ENCODE assay signal across 26 cellular contexts in genomic region chr21:42370894-42371654, GRCh38. TPM values are rescaled to one million over a fixed set of nuclear protein-coding genes. Genes with fewer than 3 reads are reported as not detected.
A peak's percentile ranks its signal among the peaks of the same experiment; 100 is the strongest.
DNase-seq lines count a peak whose midpoint lies in the region; ATAC-seq and TF ChIP-seq lines count a peak whose summit lies in the region.
"Had no signal": no experiment of that assay in that cellular context is flagged by ENCODE, and none has a peak within 500 bp of the region (broad histone marks: within the 10 kb centered on the region; RNA-seq: fewer than 3 reads in every experiment).

No MANE protein-coding gene starts in this region.

- no peak overlapping the region for H3K4me3 Mint-ChIP-seq in activated naive CD8-positive, alpha-beta T cell treated with anti-CD3 and anti-CD28 coated beads for 36 hours
- H3K4me3 Mint-ChIP-seq: activated CD4-positive, alpha-beta T cell treated with anti-CD3 and anti-CD28 coated beads, Interleukin-2, amount 10 ng/mL, durations not matched to agents 7 days and 5 days; T-helper 17 cell had no signal

- H3K27me3 Mint-ChIP-seq in activated naive CD8-positive, alpha-beta T cell treated with anti-CD3 and anti-CD28 coated beads for 36 hours, result no peaks in the 10 kb centered on the region
- H3K27me3 Mint-ChIP-seq: activated CD4-positive, alpha-beta T cell treated with anti-CD3 and anti-CD28 coated beads, Interleukin-2, amount 10 ng/mL, durations not matched to agents 7 days and 5 days had no signal

- intact Hi-C loops in mucosa of descending colon (cut with DNase I, micrococcal nuclease), result no loop called here
- intact Hi-C loops in upper lobe of right lung (cut with DNase I), result no loop called here

- no peak for ATAC-seq in activated naive CD4-positive, alpha-beta T cell treated with anti-CD3 and anti-CD28 coated beads, Interleukin-2, amount 50 U/mL, for 72 hours
- ATAC-seq in mucosa of descending colon (peak; percentile 16), upper lobe of right lung (no peak), HG02884 (IDR thresholded peaks at IDR 0.05; ENCODE audit: unreplicated experiment) (no peak)
- ATAC-seq: T-helper 17 cell had no signal

- H3K27ac ChIP-seq in upper lobe of right lung, result no peak overlapping the region
- H3K27ac ChIP-seq: C4-2B, epithelial cell of prostate, lower lobe of right lung, SK-N-MC, suprapubic skin had no signal

- H3K9me3 ChIP-seq in mucosa of descending colon, result no peaks in the 10 kb centered on the region
- H3K9me3 ChIP-seq in upper lobe of right lung, result no peaks in the 10 kb centered on the region
- H3K9me3 ChIP-seq: lower lobe of right lung, suprapubic skin had no signal

- H3K27ac Mint-ChIP-seq in activated naive CD4-positive, alpha-beta T cell treated with anti-CD3 and anti-CD28 coated beads, Interleukin-2, amount 50 U/mL, for 72 hours, result peak overlapping the region; percentile 79 to 87
- peak overlapping the region; percentile 52 for H3K27ac Mint-ChIP-seq in activated naive CD8-positive, alpha-beta T cell treated with anti-CD3 and anti-CD28 coated beads for 36 hours
- H3K27ac Mint-ChIP-seq: activated CD4-positive, alpha-beta T cell treated with anti-CD3 and anti-CD28 coated beads, Interleukin-2, amount 10 ng/mL, durations not matched to agents 7 days and 5 days; T-helper 17 cell had no signal

- H3K4me3 ChIP-seq in mucosa of descending colon (no peak overlapping the region), upper lobe of right lung (no peak overlapping the region)
- H3K4me3 ChIP-seq: lower lobe of right lung, SK-N-MC, suprapubic skin had no signal

- no peaks in the 10 kb centered on the region for H3K9me3 Mint-ChIP-seq in activated naive CD4-positive, alpha-beta T cell treated with anti-CD3 and anti-CD28 coated beads, Interleukin-2, amount 50 U/mL, for 72 hours
- no peaks in the 10 kb centered on the region for H3K9me3 Mint-ChIP-seq in activated naive CD8-positive, alpha-beta T cell treated with anti-CD3 and anti-CD28 coated beads for 36 hours
- H3K9me3 Mint-ChIP-seq: activated CD4-positive, alpha-beta T cell treated with anti-CD3 and anti-CD28 coated beads, Interleukin-2, amount 10 ng/mL, durations not matched to agents 7 days and 5 days had no signal

- TF ChIP-seq CTCF in mucosa of descending colon (IDR thresholded peaks at IDR 0.05) (no peak), upper lobe of right lung (IDR thresholded peaks at IDR 0.05) (no peak)

- H3K36me3 Mint-ChIP-seq in activated naive CD4-positive, alpha-beta T cell treated with anti-CD3 and anti-CD28 coated beads, Interleukin-2, amount 50 U/mL, for 72 hours, result peaks cover 0 to 8% of the 10 kb centered on the region in 2 donors
- peaks cover 35% of the 10 kb centered on the region for H3K36me3 Mint-ChIP-seq in activated naive CD8-positive, alpha-beta T cell treated with anti-CD3 and anti-CD28 coated beads for 36 hours

- H3K27me3 ChIP-seq in upper lobe of right lung, result no peaks in the 10 kb centered on the region

- no peak for DNase-seq in activated naive CD4-positive, alpha-beta T cell treated with anti-CD3 and anti-CD28 coated beads, Interleukin-2, amount 50 U/mL, for 72 hours (ENCODE audit: low spot score in 2 of 2)
- no peak for DNase-seq in activated naive CD4-positive, alpha-beta T cell treated with anti-CD3 and anti-CD28 coated beads, Interleukin-2, amount 50 U/mL, for 16 hours
- DNase-seq in activated naive CD8-positive, alpha-beta T cell treated with anti-CD3 and anti-CD28 coated beads for 36 hours, result no peak
- DNase-seq in mucosa of descending colon (peak in 2 of 3 donors; percentile 49 to 54), upper lobe of right lung (no peak), GOT3 (lab: John Stamatoyannopoulos, UW) (no peak)
- DNase-seq: activated CD4-positive, alpha-beta T cell treated with anti-CD3 and anti-CD28 coated beads, Interleukin-2, amount 10 ng/mL, durations not matched to agents 7 days and 5 days; activated naive CD4-positive, alpha-beta T cell treated with Interleukin-2 at 50 U/mL for 16 hours; central memory CD4-positive, alpha-beta T cell; EL; lower lobe of right lung; NCI-H1105 treated with DMSO at 0.1 percent for 48 hours; NCI-H2081 treated with DMSO at 0.1 percent for 48 hours; NCI-H345; NCI-H774; T-helper 17 cell had no signal

- peaks cover 27% of the 10 kb centered on the region for H3K4me1 Mint-ChIP-seq in activated naive CD8-positive, alpha-beta T cell treated with anti-CD3 and anti-CD28 coated beads for 36 hours

- H3K36me3 ChIP-seq in mucosa of descending colon (ENCODE audit: low read depth), result no peaks in the 10 kb centered on the region
- no peaks in the 10 kb centered on the region for H3K36me3 ChIP-seq in upper lobe of right lung
- H3K36me3 ChIP-seq: lower lobe of right lung, suprapubic skin had no signal

- H3K4me1 ChIP-seq in mucosa of descending colon (ENCODE audit: low read depth) (peaks cover 17% of the 10 kb centered on the region), upper lobe of right lung (no peaks in the 10 kb centered on the region)
- H3K4me1 ChIP-seq: lower lobe of right lung, suprapubic skin had no signal

RNA-seq across cellular contexts. Expression of gene TFF1, which starts 4.7 kb away (rescaled TPM):
- not detected for total RNA-seq in activated naive CD4-positive, alpha-beta T cell treated with anti-CD3 and anti-CD28 coated beads, Interleukin-2, amount 50 U/mL, for 72 hours
- total RNA-seq in activated naive CD8-positive, alpha-beta T cell treated with anti-CD3 and anti-CD28 coated beads for 36 hours, result not detected
- total RNA-seq in mucosa of descending colon (100 to 1,000 TPM in 1 of 3 donors, 10 to 100 TPM in 1, 1 to 10 TPM in 1; 6.0 to 206 (median 60.1) TPM), upper lobe of right lung (not detected)
- total RNA-seq: activated CD4-positive, alpha-beta T cell treated with anti-CD3 and anti-CD28 coated beads, Interleukin-2, amount 10 ng/mL, durations not matched to agents 7 days and 5 days; astrocyte; kidney epithelial cell; lower lobe of right lung; M059J; omental fat pad; skeletal muscle tissue; suprapubic skin; T-helper 17 cell had no signal

RNA-seq across cellular contexts. Expression of gene TFF2, which starts 20.3 kb away (rescaled TPM):
- not detected for total RNA-seq in activated naive CD4-positive, alpha-beta T cell treated with anti-CD3 and anti-CD28 coated beads, Interleukin-2, amount 50 U/mL, for 72 hours
- not detected for total RNA-seq in activated naive CD8-positive, alpha-beta T cell treated with anti-CD3 and anti-CD28 coated beads for 36 hours
- 1 to 10 TPM in 2 of 3 donors, not detected in 1; 1.1 to 1.7 TPM for total RNA-seq in mucosa of descending colon
- total RNA-seq in upper lobe of right lung, result not detected
- total RNA-seq: activated CD4-positive, alpha-beta T cell treated with anti-CD3 and anti-CD28 coated beads, Interleukin-2, amount 10 ng/mL, durations not matched to agents 7 days and 5 days; astrocyte; kidney epithelial cell; lower lobe of right lung; omental fat pad; skeletal muscle tissue; suprapubic skin; T-helper 17 cell had no signal

RNA-seq across cellular contexts. Expression of gene TMPRSS3, which starts 24.8 kb away (rescaled TPM):
- total RNA-seq in activated naive CD4-positive, alpha-beta T cell treated with anti-CD3 and anti-CD28 coated beads, Interleukin-2, amount 50 U/mL, for 72 hours, result 10 to 100 TPM in 1 of 2 donors, 1 to 10 TPM in 1; 9.8 to 68.6 TPM
- 10 to 100 TPM; 49.1 to 50.7 TPM for total RNA-seq in activated naive CD8-positive, alpha-beta T cell treated with anti-CD3 and anti-CD28 coated beads for 36 hours
- total RNA-seq in mucosa of descending colon (under 1 TPM; 0.35 to 0.72 (median 0.69) TPM), upper lobe of right lung (4.1 TPM)
- total RNA-seq: astrocyte, skeletal muscle tissue had no signal

RNA-seq across cellular contexts. Expression of gene UBASH3A, which starts 32.6 kb away (rescaled TPM):
- 10 to 100 TPM; 13.0 to 51.9 TPM for total RNA-seq in activated naive CD4-positive, alpha-beta T cell treated with anti-CD3 and anti-CD28 coated beads, Interleukin-2, amount 50 U/mL, for 72 hours
- 10 to 100 TPM; 38.9 to 41.1 TPM for total RNA-seq in activated naive CD8-positive, alpha-beta T cell treated with anti-CD3 and anti-CD28 coated beads for 36 hours
- 1 to 10 TPM in 2 of 3 donors, under 1 TPM in 1; 0.60 to 2.5 (median 1.8) TPM for total RNA-seq in mucosa of descending colon
- 1.5 TPM for total RNA-seq in upper lobe of right lung
- total RNA-seq: astrocyte, kidney epithelial cell, M059J had no signal

RNA-seq across cellular contexts. Expression of gene TFF3, which starts 55.9 kb away (rescaled TPM):
- not detected for total RNA-seq in activated naive CD4-positive, alpha-beta T cell treated with anti-CD3 and anti-CD28 coated beads, Interleukin-2, amount 50 U/mL, for 72 hours
- total RNA-seq in activated naive CD8-positive, alpha-beta T cell treated with anti-CD3 and anti-CD28 coated beads for 36 hours, result not detected
- 1,000 to 10,000 TPM in 2 of 3 donors, 100 to 1,000 TPM in 1; 614 to 2,641 (median 2,419) TPM for total RNA-seq in mucosa of descending colon
- total RNA-seq in upper lobe of right lung, result 19.6 TPM
- total RNA-seq: activated CD4-positive, alpha-beta T cell treated with anti-CD3 and anti-CD28 coated beads, Interleukin-2, amount 10 ng/mL, durations not matched to agents 7 days and 5 days; astrocyte; T-helper 17 cell had no signal

Comparison
In these comparisons a context has a peak if more than half of its experiments do, and no peak if none do; other contexts are left out.
1. DNase-seq: peak in mucosa of descending colon (2 of 3); none in activated naive CD4-positive, alpha-beta T cell treated with anti-CD3 and anti-CD28 coated beads, Interleukin-2, amount 50 U/mL, for 72 hours (0 of 2), activated naive CD4-positive, alpha-beta T cell treated with anti-CD3 and anti-CD28 coated beads, Interleukin-2, amount 50 U/mL, for 16 hours (single experiment), activated naive CD8-positive, alpha-beta T cell treated with anti-CD3 and anti-CD28 coated beads for 36 hours (single experiment), upper lobe of right lung (single experiment) and GOT3 (single experiment).